In the genomic region with DNA sequence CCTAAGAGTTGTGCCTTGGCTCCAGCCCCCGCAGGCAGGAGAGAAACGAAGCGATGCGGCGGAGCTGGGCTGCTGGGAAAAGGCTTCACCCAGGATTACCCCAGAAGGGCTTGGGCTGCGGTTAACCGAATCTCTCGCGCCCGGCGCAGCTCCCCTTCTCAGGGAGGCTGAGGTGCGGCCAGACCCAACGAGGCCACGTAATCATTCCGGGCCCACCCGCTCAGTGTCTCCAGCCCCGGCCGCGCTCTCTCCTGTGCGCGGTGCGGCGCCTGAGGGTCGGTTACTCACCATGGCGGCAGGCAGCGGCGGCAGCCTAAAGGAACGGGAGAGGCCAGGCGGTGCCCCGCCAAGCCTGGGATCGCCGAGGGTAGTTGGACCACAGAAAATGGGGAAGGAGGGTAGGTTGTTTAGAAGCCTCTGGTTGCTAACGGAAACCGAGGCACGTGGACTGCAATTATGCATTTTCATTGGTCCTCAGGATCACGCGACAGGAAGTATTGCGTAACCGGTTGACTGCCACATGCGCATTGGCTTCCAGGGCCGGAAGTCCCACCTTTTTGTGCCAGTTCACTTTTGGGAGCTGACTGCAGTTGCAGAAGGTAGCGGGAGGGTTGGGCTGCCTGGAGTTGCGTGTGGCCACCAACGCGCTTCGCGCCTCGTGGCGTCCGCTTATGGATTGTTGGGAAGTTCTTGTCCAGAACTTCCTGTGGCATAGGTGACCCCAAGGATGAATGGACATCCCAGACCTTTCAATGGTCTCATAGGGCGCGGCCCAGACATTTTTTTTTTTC, we compare ENCODE assay signal across 8 cellular contexts. TPM values are rescaled to one million over a fixed set of nuclear protein-coding genes. Genes with fewer than 3 reads are reported as not detected.
A peak's percentile ranks its signal among the peaks of the same experiment; 100 is the strongest.
DNase-seq lines count a peak whose midpoint lies in the region; ATAC-seq and TF ChIP-seq lines count a peak whose summit lies in the region.

A gene with protein sequence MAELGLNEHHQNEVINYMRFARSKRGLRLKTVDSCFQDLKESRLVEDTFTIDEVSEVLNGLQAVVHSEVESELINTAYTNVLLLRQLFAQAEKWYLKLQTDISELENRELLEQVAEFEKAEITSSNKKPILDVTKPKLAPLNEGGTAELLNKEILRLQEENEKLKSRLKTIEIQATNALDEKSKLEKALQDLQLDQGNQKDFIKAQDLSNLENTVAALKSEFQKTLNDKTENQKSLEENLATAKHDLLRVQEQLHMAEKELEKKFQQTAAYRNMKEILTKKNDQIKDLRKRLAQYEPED (minus strand): TSS at position 419 of the 791 bp plus-strand sequence. CDS start 128 bp downstream, at position 291.

- peaks cover 20% of the 10 kb centered on the region for H3K4me1 Mint-ChIP-seq in activated T-cell treated with anti-CD3 and anti-CD28 coated beads, Interleukin-2, amount 50 U/mL, for 24 hours (ENCODE audit: low read depth)

- H3K27ac Mint-ChIP-seq in activated T-cell treated with anti-CD3 and anti-CD28 coated beads, Interleukin-2, amount 50 U/mL, for 24 hours, result peak within 1 kb of the TSS; percentile 93

- POLR2A ChIA-PET in PC-9 (lab: Charles Lee; ENCODE audit: unreplicated experiment), result no interaction called here

- H2AFZ ChIP-seq in PC-9, result peak within 1 kb of the TSS; percentile 94

- TF ChIP-seq EP300 in Ishikawa (IDR thresholded peaks at IDR 0.05; ENCODE audit: borderline replicate concordance), result 0 out of 2 replicates have a peak, but pooled peaks have one; percentile 7

- DNase-seq in COR-L47 (lab: John Stamatoyannopoulos, UW), result peak; percentile 85
- DNase-seq in PC-9, result peak; percentile 87 to 92
- DNase-seq in activated T-cell treated with anti-CD3 and anti-CD28 coated beads, Interleukin-2, amount 50 U/mL, for 24 hours, result peak; percentile 89
- peak; percentile 76 to 81 for DNase-seq in stimulated activated CD8-positive, alpha-beta memory T cell treated with anti-CD3 and anti-CD28 coated beads, Interleukin-4, amount 100 ng/mL, for 4 hours (ENCODE audit: low read depth in 2 of 2, low spot score in 1 of 2)

- H3K4me3 Mint-ChIP-seq in activated T-cell treated with anti-CD3 and anti-CD28 coated beads, Interleukin-2, amount 50 U/mL, for 24 hours, result peak within 1 kb of the TSS; percentile 89

- H3K4me1 ChIP-seq in PC-9 (replicated peaks; ENCODE audit: insufficient read depth) (peaks cover 8% of the 10 kb centered on the region; the same call in 1 of the 2 replicates), mucosa of stomach (ENCODE audit: control insufficient read depth, insufficient read depth, low read length) (peaks cover 8% of the 10 kb centered on the region)

- peaks cover 7% of the 10 kb centered on the region for H3K36me3 Mint-ChIP-seq in activated T-cell treated with anti-CD3 and anti-CD28 coated beads, Interleukin-2, amount 50 U/mL, for 24 hours (ENCODE audit: low read depth)

- TSS peak; percentile 58 for BruUV-seq in PC-9 (replicated peaks; lab: Mats Ljungman, UMichigan)

- H3K9me3 Mint-ChIP-seq in activated T-cell treated with anti-CD3 and anti-CD28 coated beads, Interleukin-2, amount 50 U/mL, for 24 hours, result peaks cover 3% of the 10 kb centered on the region

- H3K27ac ChIP-seq in PC-9, result peak within 1 kb of the TSS; percentile 36

- no peaks in the 10 kb centered on the region; the same call in 1 of the 2 replicates for H3K27me3 ChIP-seq in PC-9 (ENCODE audit: insufficient read depth, low read depth)
- H3K27me3 ChIP-seq in mucosa of stomach (ENCODE audit: control insufficient read depth, insufficient read depth, low read length), result no peaks in the 10 kb centered on the region

- no peaks in the 10 kb centered on the region for H3K9me2 ChIP-seq in PC-9 (ENCODE audit: insufficient read depth)

- peak within 1 kb of the TSS; percentile 68 for H3K9ac ChIP-seq in mucosa of stomach (ENCODE audit: low read length)

- H3K4me2 ChIP-seq in PC-9, result peak within 1 kb of the TSS; percentile 98

- ATAC-seq in GM21515 (IDR thresholded peaks at IDR 0.05; ENCODE audit: unreplicated experiment) (peak; percentile 88), esophagus mucosa (peak; percentile 95)

- TF ChIP-seq CTCF in PC-9 (conservative IDR thresholded peaks at IDR 0.05), result no peak

- peaks cover 25% of the 10 kb centered on the region for H3K79me2 ChIP-seq in PC-9 (ENCODE audit: low read depth)

- H3K9me3 ChIP-seq in PC-9 (ENCODE audit: insufficient read depth, low read depth), result no peaks in the 10 kb centered on the region
- no peaks in the 10 kb centered on the region for H3K9me3 ChIP-seq in mucosa of stomach (ENCODE audit: control insufficient read depth, low read length)

- intact Hi-C loops in PC-9 (cut with micrococcal nuclease; ENCODE audit: unreplicated experiment), result loop anchor here (5.0 kb wide), 2 partner anchors 90 to 235 kb away; no protein-coding TSS in a partner anchor

- H3K4me3 ChIP-seq in PC-9 (peak within 1 kb of the TSS; percentile 93), mucosa of stomach (ENCODE audit: low read length) (peak within 1 kb of the TSS; percentile 48)

- no peaks in the 10 kb centered on the region for H3K27me3 Mint-ChIP-seq in activated T-cell treated with anti-CD3 and anti-CD28 coated beads, Interleukin-2, amount 50 U/mL, for 24 hours

- H3F3A ChIP-seq in PC-9 (ENCODE audit: insufficient read depth, low read depth), result no peaks in the 10 kb centered on the region

- TF ChIP-seq RAD21 in Ishikawa (IDR thresholded peaks at IDR 0.05; ENCODE audit: low read depth), result no peak

- no peaks in the 10 kb centered on the region for H4K20me1 ChIP-seq in PC-9 (ENCODE audit: insufficient read depth)

- CTCF ChIA-PET in PC-9 (lab: Charles Lee), result no interaction called here

- H3K36me3 ChIP-seq in PC-9 (ENCODE audit: low read depth) (no peaks in the 10 kb centered on the region), mucosa of stomach (ENCODE audit: control insufficient read depth, insufficient read depth, low read length) (no peaks in the 10 kb centered on the region)

TF ChIP-seq in Ishikawa, 13 proteins besides CTCF, POLR2A, EP300 and RAD21:
- peak; percentile 79 for TF ChIP-seq YY1 (IDR thresholded peaks at IDR 0.05; ENCODE audit: low read depth)
- TF ChIP-seq CREB1 (IDR thresholded peaks at IDR 0.05; ENCODE audit: low read depth), result no peak; the same call in 1 of the 2 replicates
- TF ChIP-seq ZBTB7A (IDR thresholded peaks at IDR 0.05; ENCODE audit: low read depth), result no peak
- TF ChIP-seq EGR1 (IDR thresholded peaks at IDR 0.05), result no peak
- TF ChIP-seq, protein P1, sequence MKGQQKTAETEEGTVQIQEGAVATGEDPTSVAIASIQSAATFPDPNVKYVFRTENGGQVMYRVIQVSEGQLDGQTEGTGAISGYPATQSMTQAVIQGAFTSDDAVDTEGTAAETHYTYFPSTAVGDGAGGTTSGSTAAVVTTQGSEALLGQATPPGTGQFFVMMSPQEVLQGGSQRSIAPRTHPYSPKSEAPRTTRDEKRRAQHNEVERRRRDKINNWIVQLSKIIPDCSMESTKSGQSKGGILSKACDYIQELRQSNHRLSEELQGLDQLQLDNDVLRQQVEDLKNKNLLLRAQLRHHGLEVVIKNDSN (IDR thresholded peaks at IDR 0.05), result peak; percentile 100
- TF ChIP-seq, protein P2, sequence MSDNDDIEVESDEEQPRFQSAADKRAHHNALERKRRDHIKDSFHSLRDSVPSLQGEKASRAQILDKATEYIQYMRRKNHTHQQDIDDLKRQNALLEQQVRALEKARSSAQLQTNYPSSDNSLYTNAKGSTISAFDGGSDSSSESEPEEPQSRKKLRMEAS (IDR thresholded peaks at IDR 0.05), result peak; percentile 97
- TF ChIP-seq, protein P3, sequence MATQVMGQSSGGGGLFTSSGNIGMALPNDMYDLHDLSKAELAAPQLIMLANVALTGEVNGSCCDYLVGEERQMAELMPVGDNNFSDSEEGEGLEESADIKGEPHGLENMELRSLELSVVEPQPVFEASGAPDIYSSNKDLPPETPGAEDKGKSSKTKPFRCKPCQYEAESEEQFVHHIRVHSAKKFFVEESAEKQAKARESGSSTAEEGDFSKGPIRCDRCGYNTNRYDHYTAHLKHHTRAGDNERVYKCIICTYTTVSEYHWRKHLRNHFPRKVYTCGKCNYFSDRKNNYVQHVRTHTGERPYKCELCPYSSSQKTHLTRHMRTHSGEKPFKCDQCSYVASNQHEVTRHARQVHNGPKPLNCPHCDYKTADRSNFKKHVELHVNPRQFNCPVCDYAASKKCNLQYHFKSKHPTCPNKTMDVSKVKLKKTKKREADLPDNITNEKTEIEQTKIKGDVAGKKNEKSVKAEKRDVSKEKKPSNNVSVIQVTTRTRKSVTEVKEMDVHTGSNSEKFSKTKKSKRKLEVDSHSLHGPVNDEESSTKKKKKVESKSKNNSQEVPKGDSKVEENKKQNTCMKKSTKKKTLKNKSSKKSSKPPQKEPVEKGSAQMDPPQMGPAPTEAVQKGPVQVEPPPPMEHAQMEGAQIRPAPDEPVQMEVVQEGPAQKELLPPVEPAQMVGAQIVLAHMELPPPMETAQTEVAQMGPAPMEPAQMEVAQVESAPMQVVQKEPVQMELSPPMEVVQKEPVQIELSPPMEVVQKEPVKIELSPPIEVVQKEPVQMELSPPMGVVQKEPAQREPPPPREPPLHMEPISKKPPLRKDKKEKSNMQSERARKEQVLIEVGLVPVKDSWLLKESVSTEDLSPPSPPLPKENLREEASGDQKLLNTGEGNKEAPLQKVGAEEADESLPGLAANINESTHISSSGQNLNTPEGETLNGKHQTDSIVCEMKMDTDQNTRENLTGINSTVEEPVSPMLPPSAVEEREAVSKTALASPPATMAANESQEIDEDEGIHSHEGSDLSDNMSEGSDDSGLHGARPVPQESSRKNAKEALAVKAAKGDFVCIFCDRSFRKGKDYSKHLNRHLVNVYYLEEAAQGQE (IDR thresholded peaks at IDR 0.05; ENCODE audit: low read depth), result no peak
- TF ChIP-seq TAF1 (IDR thresholded peaks at IDR 0.05; ENCODE audit: low read depth), result peak; percentile 74; the same call in 1 of the 2 replicates
- no peak for TF ChIP-seq TEAD4 (IDR thresholded peaks at IDR 0.05)
- TF ChIP-seq NFIC (IDR thresholded peaks at IDR 0.05), result no peak
- TF ChIP-seq FOXM1 (IDR thresholded peaks at IDR 0.05; ENCODE audit: borderline replicate concordance, low read depth), result peak; percentile 16; the same call in 1 of the 2 replicates
- peak; percentile 100 for TF ChIP-seq CEBPB (IDR thresholded peaks at IDR 0.05)
- peak; percentile 57; the same call in 1 of the 2 replicates for TF ChIP-seq TCF12 (IDR thresholded peaks at IDR 0.05; ENCODE audit: low read depth)
TF ChIP-seq in Ishikawa: peak in this region for 7.

RNA-seq across cellular contexts. Expression of the gene that starts here (rescaled TPM):
- total RNA-seq in PC-9 (2021), result 21.2 and 39.2 TPM in 2 replicates
- 7.0 TPM for total RNA-seq in esophagus mucosa

Comparison
In these comparisons a context has a peak if more than half of its experiments do, and no peak if none do; other contexts are left out.
1. Peak in every context shown above with its lines: DNase-seq, ATAC-seq, H3K4me3 ChIP-seq and H3K27ac ChIP-seq.